In the genomic region with DNA sequence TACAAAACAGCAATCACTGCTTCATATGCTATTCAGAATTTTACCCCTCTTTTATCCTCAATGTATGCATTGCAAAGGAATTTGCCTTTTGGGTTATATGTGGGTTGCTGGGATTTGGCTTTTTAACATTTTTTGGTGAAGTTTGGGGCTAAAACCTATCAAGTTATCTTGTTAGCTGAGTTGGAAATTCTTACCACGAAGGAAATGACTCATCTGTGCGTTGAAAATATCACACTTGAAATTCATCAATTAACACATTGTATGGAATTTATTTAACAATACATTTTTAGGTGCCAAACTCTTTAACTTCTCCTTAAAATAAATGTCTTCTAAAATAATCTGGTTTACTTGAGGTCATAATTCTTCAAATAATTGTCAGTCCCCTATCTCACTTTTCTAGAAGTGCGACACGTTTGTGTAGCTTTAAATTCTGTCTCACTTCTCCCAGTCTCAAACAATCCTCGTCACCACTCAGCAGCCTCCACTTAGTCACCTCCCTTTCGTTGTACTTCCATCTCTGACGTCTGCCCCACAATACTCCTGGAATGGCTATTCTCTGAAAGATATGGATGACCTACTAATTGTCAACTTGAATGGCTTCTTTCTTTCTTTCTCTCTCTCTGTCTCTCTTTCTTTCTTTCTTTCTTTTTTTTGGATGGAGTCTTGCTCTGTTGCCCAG, we compare ENCODE assay signal across 11 cellular contexts.
"Had no signal": no experiment of that assay in that cellular context is flagged by ENCODE, and none has a peak within 500 bp of the region (broad histone marks: within the 10 kb centered on the region; RNA-seq: fewer than 3 reads in every experiment).

No MANE protein-coding gene starts in this region.

- H3K27ac ChIP-seq: cardiac muscle cell, gastroesophageal sphincter, pancreas, thyroid gland, VCaP had no signal

- FAIRE-seq: pancreas had no signal

- H3K4me3 ChIP-seq: cardiac muscle cell, gastroesophageal sphincter, pancreas, thyroid gland had no signal

- H3K9me3 ChIP-seq: gastroesophageal sphincter, pancreas, thyroid gland had no signal

- H3K27me3 ChIP-seq: pancreas, thyroid gland had no signal

- ATAC-seq: gastroesophageal sphincter, pancreas had no signal

- H3K36me3 ChIP-seq: cardiac muscle cell, gastroesophageal sphincter, pancreas, thyroid gland had no signal

- H3K4me1 ChIP-seq: gastroesophageal sphincter, pancreas, thyroid gland had no signal

- DNase-seq: activated CD4-positive, alpha-beta memory T cell treated with anti-CD3 and anti-CD28 coated beads, Interleukin-2, amount 10 ng/mL, durations not matched to agents 7 days and 5 days; activated gamma-delta T cell; activated T-cell treated with anti-CD3 and anti-CD28 coated beads, Interleukin-2, amount 50 U/mL, for 48 hours; amygdala; pancreas; stimulated activated CD4-positive, alpha-beta T cell treated with anti-CD3 and anti-CD28 coated beads, Interleukin-4, amount 100 ng/mL, for 4 hours; T1000; thyroid gland had no signal
